Comparison of ENCODE assay signal across 8 cellular contexts in genomic region chrX:48539345-48540014, GRCh38. TPM values are rescaled to one million over a fixed set of nuclear protein-coding genes. Genes with fewer than 3 reads are reported as not detected.
DNase-seq lines count a peak whose midpoint lies in the region; ATAC-seq and TF ChIP-seq lines count a peak whose summit lies in the region.

Gene TBC1D25, plus strand, starts transcription at chrX:48539714. Its CDS starts 84 bp downstream, at chrX:48539798.

- peak; percentile 72 for ATAC-seq in HG03439 (IDR thresholded peaks at IDR 0.05; ENCODE audit: unreplicated experiment)
- ATAC-seq in activated CD4-positive, alpha-beta T cell treated with anti-CD3 and anti-CD28 coated beads for 36 hours, result peak; percentile 80

- DNase-seq in Ammon's horn (ENCODE audit: low spot score) (peak; percentile 96), NCI-H510A treated with DMSO at 0.1 percent for 48 hours (lab: John Stamatoyannopoulos, UW) (peak; percentile 92), kidney glomerular epithelial cell (lab: John Stamatoyannopoulos, UW) (peak; percentile 79)
- peak; percentile 98 for DNase-seq in activated CD4-positive, alpha-beta T cell treated with anti-CD3 and anti-CD28 coated beads for 36 hours
- peak; percentile 91 to 94 for DNase-seq in stimulated activated CD4-positive, alpha-beta T cell treated with anti-CD3 and anti-CD28 coated beads, Interleukin-1b, Interleukin-23, amount 100 ng/mL, for 1 hour (ENCODE audit: low read depth in 2 of 2)

- H3K27ac ChIP-seq in cingulate gyrus (ENCODE audit: low read depth, low read length), result peak within 1 kb of the TSS; percentile 93

- H3K9me3 Mint-ChIP-seq in activated CD4-positive, alpha-beta T cell treated with anti-CD3 and anti-CD28 coated beads for 36 hours (ENCODE audit: low read depth), result no peaks in the 10 kb centered on the region

- POLR2A ChIA-PET in activated CD4-positive, alpha-beta T cell treated with anti-CD3 and anti-CD28 coated beads for 36 hours (lab: Charles Lee), result interaction anchor here (0.5 to 1.8 kb wide), 9 partner anchors 13 to 372 kb away, joined by 3 to 16 read pairs (median 3); partner anchors contain the start of genes EBP, RBM3 and SLC35A2

- peak within 1 kb of the TSS; percentile 87 for H3K4me3 Mint-ChIP-seq in activated CD4-positive, alpha-beta T cell treated with anti-CD3 and anti-CD28 coated beads for 36 hours

- intact Hi-C loops in activated CD4-positive, alpha-beta T cell treated with anti-CD3 and anti-CD28 coated beads for 36 hours (cut with DNase I, micrococcal nuclease), result loop anchor here (1.0 to 5.0 kb wide), 9 partner anchors 18 to 979 kb away; partner anchors contain the start of genes EBP (in 2 of the 2), FTSJ1 (in 2 of the 2), RBM3 (in 2 of the 2) and ARAF (in 1 of the 2)

- CTCF ChIA-PET in activated CD4-positive, alpha-beta T cell treated with anti-CD3 and anti-CD28 coated beads for 36 hours (lab: Charles Lee), result interaction anchor here (0.6 to 1.9 kb wide), 7 partner anchors 9 to 189 kb away, joined by 3 to 8 read pairs (median 3); partner anchors contain the start of gene RBM3

- H3K36me3 Mint-ChIP-seq in activated CD4-positive, alpha-beta T cell treated with anti-CD3 and anti-CD28 coated beads for 36 hours (ENCODE audit: low read depth), result peaks cover 16% of the 10 kb centered on the region

- peaks cover 15% of the 10 kb centered on the region for H3K4me1 Mint-ChIP-seq in activated CD4-positive, alpha-beta T cell treated with anti-CD3 and anti-CD28 coated beads for 36 hours

- peak; percentile 60 for TF ChIP-seq POLR2A in GM19099 (IDR thresholded peaks at IDR 0.05; ENCODE audit: extremely low read depth, insufficient read length, low read depth)

- H3K27ac Mint-ChIP-seq in activated CD4-positive, alpha-beta T cell treated with anti-CD3 and anti-CD28 coated beads for 36 hours, result peak within 1 kb of the TSS; percentile 89

- H3K27me3 Mint-ChIP-seq in activated CD4-positive, alpha-beta T cell treated with anti-CD3 and anti-CD28 coated beads for 36 hours, result no peaks in the 10 kb centered on the region

RNA-seq across cellular contexts. Expression of gene TBC1D25, which starts in this region (rescaled TPM):
- total RNA-seq in activated CD4-positive, alpha-beta T cell treated with anti-CD3 and anti-CD28 coated beads for 36 hours, result 10 to 100 TPM; 13.2 to 15.2 TPM

Comparison
In these comparisons a context has a peak if more than half of its experiments do, and no peak if none do; other contexts are left out.
1. Peak in every context shown above with its lines: DNase-seq, ATAC-seq and H3K27ac ChIP-seq.